ENCODE assay signal across 12 cellular contexts in genomic region chr19:3668331-3669133, GRCh38. TPM values are rescaled to one million over a fixed set of nuclear protein-coding genes. Genes with fewer than 3 reads are reported as not detected.
A peak's percentile ranks its signal among the peaks of the same experiment; 100 is the strongest.
DNase-seq lines count a peak whose midpoint lies in the region; ATAC-seq and TF ChIP-seq lines count a peak whose summit lies in the region.
"Had no signal": no experiment of that assay in that cellular context is flagged by ENCODE, and none has a peak within 500 bp of the region (broad histone marks: within the 10 kb centered on the region; RNA-seq: fewer than 3 reads in every experiment).

No MANE protein-coding gene starts in this region.

- TF ChIP-seq EP300 in SK-N-SH (IDR thresholded peaks at IDR 0.05; ENCODE audit: borderline replicate concordance in 1 of 2, low read depth in 1 of 2, low read length in 1 of 2) = no peak

- CTCF ChIA-PET in Caco-2 (lab: Charles Lee) (interaction anchor here (0.6 to 1.3 kb wide), 2 partner anchors 94 to 908 kb away, joined by 3 to 4 read pairs; partner anchors contain the start of gene MRPL54), SK-N-SH (lab: Yijun Ruan, JAX) (interaction anchor here (0.5 to 4.1 kb wide), 5 partner anchors 28 to 51 kb away, joined by 3 to 39 read pairs (median 4); partner anchors contain the start of gene PIP5K1C)

- H3K4me1 Mint-ChIP-seq in Caco-2 (ENCODE audit: low read depth, unreplicated experiment) = no peaks in the 10 kb centered on the region
- no peaks in the 10 kb centered on the region for H3K4me1 Mint-ChIP-seq in activated T-helper 1 cell treated with anti-CD3 and anti-CD28 coated beads, Interleukin-12 subunit alpha, Interleukin-12 subunit beta, Interleukin-2, Interleukin-4 antibody, amounts not matched to agents 30 ng/mL and 10 ng/mL and 1 ng/mL, durations not matched to agents 14 hours and 24 hours and 36 hours (ENCODE audit: low read depth)

- no peak overlapping the region for H3K9ac ChIP-seq in SK-N-SH

- ATAC-seq in psoas muscle = no peak
- ATAC-seq in HG03457 (IDR thresholded peaks at IDR 0.05; ENCODE audit: unreplicated experiment) = no peak
- no peak for ATAC-seq in HG03159 (IDR thresholded peaks at IDR 0.05; ENCODE audit: unreplicated experiment)
- ATAC-seq: activated naive CD4-positive, alpha-beta T cell treated with anti-CD3 and anti-CD28 coated beads, Interleukin-2, amount 50 U/mL, for 72 hours had no signal

- H4K20me1 ChIP-seq in SK-N-SH (ENCODE audit: insufficient read depth) = peaks cover 14% of the 10 kb centered on the region

- intact Hi-C loops in Caco-2 (cut with micrococcal nuclease; ENCODE audit: unreplicated experiment) (loop anchor here (5.0 kb wide), 2 partner anchors 39 to 54 kb away; partner anchors contain the start of gene TJP3), left ventricle myocardium inferior (cut with micrococcal nuclease) (loop anchor here (5.0 kb wide), 1 partner anchor 34 kb away; the partner anchor contains the start of gene PIP5K1C), psoas muscle (cut with DNase I) (no loop called here)
- intact Hi-C loops in activated T-helper 1 cell treated with anti-CD3 and anti-CD28 coated beads, Interleukin-12 subunit alpha, Interleukin-12 subunit beta, Interleukin-2, Interleukin-4 antibody, amounts not matched to agents 30 ng/mL and 10 ng/mL and 1 ng/mL, durations not matched to agents 14 hours and 24 hours and 36 hours (cut with micrococcal nuclease) = no loop called here

- H3K4me3 ChIP-seq in Caco-2 (ENCODE audit: low read depth, low read length) (no peak overlapping the region), WERI-Rb-1 (ENCODE audit: low read depth, low read length) (no peak overlapping the region), left ventricle myocardium inferior (peak overlapping the region; percentile 61), psoas muscle (no peak overlapping the region), SK-N-SH (ENCODE audit: low read depth in 2 of 2, low read length in 1 of 2) (no peak overlapping the region)

- no peak overlapping the region for H3K4me3 Mint-ChIP-seq in Caco-2 (ENCODE audit: unreplicated experiment)
- no peak overlapping the region for H3K4me3 Mint-ChIP-seq in activated T-helper 1 cell treated with anti-CD3 and anti-CD28 coated beads, Interleukin-12 subunit alpha, Interleukin-12 subunit beta, Interleukin-2, Interleukin-4 antibody, amounts not matched to agents 30 ng/mL and 10 ng/mL and 1 ng/mL, durations not matched to agents 14 hours and 24 hours and 36 hours
- H3K4me3 Mint-ChIP-seq: B cell had no signal

- H3K36me3 ChIP-seq in Caco-2 (ENCODE audit: control insufficient read depth, insufficient read depth, low read length) = no peaks in the 10 kb centered on the region
- peaks cover 36% of the 10 kb centered on the region for H3K36me3 ChIP-seq in WERI-Rb-1
- peaks cover 28% of the 10 kb centered on the region for H3K36me3 ChIP-seq in left ventricle myocardium inferior
- H3K36me3 ChIP-seq in psoas muscle (ENCODE audit: insufficient read depth in 1 of 2, low read depth in 1 of 2) = peaks cover 0 to 17% of the 10 kb centered on the region in 2 donors
- peaks cover 0 to 6% of the 10 kb centered on the region in 2 experiments for H3K36me3 ChIP-seq in SK-N-SH (replicated peaks in 1 of 2; ENCODE audit: control insufficient read depth in 1 of 2, insufficient read depth in 2 of 2, low read length in 1 of 2)

- peak overlapping the region; percentile 86 for H3K27ac ChIP-seq in WERI-Rb-1
- peak overlapping the region; percentile 99 for H3K27ac ChIP-seq in left ventricle myocardium inferior (replicated peaks)
- peak overlapping the region; percentile 80 for H3K27ac ChIP-seq in psoas muscle
- no peak overlapping the region for H3K27ac ChIP-seq in SK-N-SH (ENCODE audit: low read depth in 2 of 2, low read length in 1 of 2)

- 77 to 81% (median 80%) methylated on average over 33 to 34 of the region's 34 CpGs for WGBS in psoas muscle, 3 donors
- WGBS in SK-N-SH (ENCODE audit: low lambda C conversion rate) = 92% methylated on average over 31 of the region's 34 CpGs

- POLR2A ChIA-PET in Caco-2 (lab: Charles Lee) = no interaction called here
- POLR2A ChIA-PET in SK-N-SH (lab: Yijun Ruan, JAX) = no interaction called here

- H3K27me3 Mint-ChIP-seq in Caco-2 (ENCODE audit: insufficient read depth, unreplicated experiment) = no peaks in the 10 kb centered on the region
- no peaks in the 10 kb centered on the region for H3K27me3 Mint-ChIP-seq in activated T-helper 1 cell treated with anti-CD3 and anti-CD28 coated beads, Interleukin-12 subunit alpha, Interleukin-12 subunit beta, Interleukin-2, Interleukin-4 antibody, amounts not matched to agents 30 ng/mL and 10 ng/mL and 1 ng/mL, durations not matched to agents 14 hours and 24 hours and 36 hours (ENCODE audit: insufficient read depth)
- H3K27me3 Mint-ChIP-seq: B cell had no signal

- no peaks in the 10 kb centered on the region for H3K27me3 ChIP-seq in Caco-2 (replicated peaks; ENCODE audit: control insufficient read depth, insufficient read depth, low read length)
- H3K27me3 ChIP-seq in WERI-Rb-1 (ENCODE audit: insufficient read depth, low read depth, severe bottlenecking) = no peaks in the 10 kb centered on the region
- H3K27me3 ChIP-seq in left ventricle myocardium inferior (ENCODE audit: low read depth) = no peaks in the 10 kb centered on the region
- H3K27me3 ChIP-seq in psoas muscle (ENCODE audit: insufficient read depth in 3 of 3, low read length in 2 of 3) = no peaks in the 10 kb centered on the region
- H3K27me3 ChIP-seq in SK-N-SH (ENCODE audit: insufficient read depth) = no peaks in the 10 kb centered on the region

- H3K36me3 Mint-ChIP-seq in Caco-2 (ENCODE audit: insufficient read depth, unreplicated experiment) = peaks cover 22% of the 10 kb centered on the region
- peaks cover 3% of the 10 kb centered on the region for H3K36me3 Mint-ChIP-seq in activated T-helper 1 cell treated with anti-CD3 and anti-CD28 coated beads, Interleukin-12 subunit alpha, Interleukin-12 subunit beta, Interleukin-2, Interleukin-4 antibody, amounts not matched to agents 30 ng/mL and 10 ng/mL and 1 ng/mL, durations not matched to agents 14 hours and 24 hours and 36 hours (ENCODE audit: low read depth)
- H3K36me3 Mint-ChIP-seq: activated naive CD4-positive, alpha-beta T cell treated with anti-CD3 and anti-CD28 coated beads, Interleukin-2, amount 50 U/mL, for 72 hours had no signal

- no peaks in the 10 kb centered on the region for H3F3A ChIP-seq in SK-N-SH (replicated peaks; ENCODE audit: insufficient read depth)

- H3K9me3 Mint-ChIP-seq in Caco-2 (ENCODE audit: unreplicated experiment) = no peaks in the 10 kb centered on the region
- no peaks in the 10 kb centered on the region for H3K9me3 Mint-ChIP-seq in activated T-helper 1 cell treated with anti-CD3 and anti-CD28 coated beads, Interleukin-12 subunit alpha, Interleukin-12 subunit beta, Interleukin-2, Interleukin-4 antibody, amounts not matched to agents 30 ng/mL and 10 ng/mL and 1 ng/mL, durations not matched to agents 14 hours and 24 hours and 36 hours
- H3K9me3 Mint-ChIP-seq: activated naive CD4-positive, alpha-beta T cell treated with anti-CD3 and anti-CD28 coated beads, Interleukin-2, amount 50 U/mL, for 72 hours had no signal

- H2AFZ ChIP-seq in SK-N-SH (ENCODE audit: low read depth) = no peak overlapping the region

- TF ChIP-seq CTCF in Caco-2 (IDR thresholded peaks at IDR 0.05; ENCODE audit: insufficient read depth in 1 of 2, low read depth in 1 of 2, low read length in 1 of 2, severe bottlenecking in 1 of 2, unreplicated experiment in 1 of 2) (no peak), WERI-Rb-1 (IDR thresholded peaks at IDR 0.05; ENCODE audit: low read depth, low read length) (no peak), left ventricle myocardium inferior (IDR thresholded peaks at IDR 0.05; ENCODE audit: borderline replicate concordance) (no peak), psoas muscle (IDR thresholded peaks at IDR 0.05) (no peak), SK-N-SH (IDR thresholded peaks at IDR 0.05) (no peak)

- H3K4me2 ChIP-seq in SK-N-SH = no peak overlapping the region

- H3K4me1 ChIP-seq in Caco-2 = peaks cover 11% of the 10 kb centered on the region
- peaks cover 82% of the 10 kb centered on the region for H3K4me1 ChIP-seq in left ventricle myocardium inferior
- peaks cover 36% of the 10 kb centered on the region for H3K4me1 ChIP-seq in psoas muscle
- peaks cover 0 to 2% of the 10 kb centered on the region in 2 experiments; a peak in 1 of 4 replicates for H3K4me1 ChIP-seq in SK-N-SH (ENCODE audit: control insufficient read depth in 1 of 2, insufficient read depth in 2 of 2, low read depth in 1 of 2, low read length in 1 of 2)

- no TSS peak for BruUV-seq in Caco-2 (replicated peaks; lab: Mats Ljungman, UMichigan)

- H3K9me3 ChIP-seq in Caco-2 (no peaks in the 10 kb centered on the region), WERI-Rb-1 (ENCODE audit: severe bottlenecking) (no peaks in the 10 kb centered on the region), left ventricle myocardium inferior (replicated peaks) (no peaks in the 10 kb centered on the region), psoas muscle (no peaks in the 10 kb centered on the region), SK-N-SH (no peaks in the 10 kb centered on the region)

- DNase-seq in Caco-2 (no peak), WERI-Rb-1 (peak; percentile 45), left ventricle myocardium inferior (no peak), psoas muscle (no peak), SK-N-SH (no peak)
- no peak for DNase-seq in activated T-helper 1 cell treated with anti-CD3 and anti-CD28 coated beads, Interleukin-12 subunit alpha, Interleukin-12 subunit beta, Interleukin-2, Interleukin-4 antibody, amounts not matched to agents 30 ng/mL and 10 ng/mL and 1 ng/mL, durations not matched to agents 14 hours and 24 hours and 36 hours (ENCODE audit: low spot score)
- DNase-seq: activated CD4-positive, alpha-beta T cell treated with anti-CD3 and anti-CD28 coated beads, Interleukin-2, amount 50 U/mL, for 4 hours; NCI-H1092 treated with DMSO at 0.1 percent for 48 hours had no signal

- H3K27ac Mint-ChIP-seq in Caco-2 (ENCODE audit: unreplicated experiment) = peak overlapping the region; percentile 50
- no peak overlapping the region for H3K27ac Mint-ChIP-seq in activated T-helper 1 cell treated with anti-CD3 and anti-CD28 coated beads, Interleukin-12 subunit alpha, Interleukin-12 subunit beta, Interleukin-2, Interleukin-4 antibody, amounts not matched to agents 30 ng/mL and 10 ng/mL and 1 ng/mL, durations not matched to agents 14 hours and 24 hours and 36 hours
- H3K27ac Mint-ChIP-seq: activated naive CD4-positive, alpha-beta T cell treated with anti-CD3 and anti-CD28 coated beads, Interleukin-2, amount 50 U/mL, for 72 hours; B cell had no signal

- no peaks in the 10 kb centered on the region for H3K79me2 ChIP-seq in SK-N-SH (ENCODE audit: insufficient read depth)

- TF ChIP-seq RAD21 in SK-N-SH (IDR thresholded peaks at IDR 0.05; ENCODE audit: low read length) = no peak

- H3K9me2 ChIP-seq in SK-N-SH = no peaks in the 10 kb centered on the region

RNA-seq across cellular contexts. Expression of gene PIP5K1C, which starts 31.7 kb away (rescaled TPM):
- total RNA-seq in Caco-2 (2022) (24.5 and 27.0 TPM in 2 replicates), left ventricle myocardium inferior (31.6 TPM), psoas muscle (10 to 100 TPM; 13.5 to 22.4 (median 17.9) TPM)
- polyA plus RNA-seq in psoas muscle (10 to 100 TPM in 1 of 3 donors, 1 to 10 TPM in 2; 8.7 to 20.7 (median 9.9) TPM), SK-N-SH (2012; rRNA removed) (6.9 and 12.3 TPM in 2 replicates)
- total RNA-seq in activated T-helper 1 cell treated with anti-CD3 and anti-CD28 coated beads, Interleukin-12 subunit alpha, Interleukin-12 subunit beta, Interleukin-2, Interleukin-4 antibody, amounts not matched to agents 30 ng/mL and 10 ng/mL and 1 ng/mL, durations not matched to agents 14 hours and 24 hours and 36 hours = 24.5 and 28.0 TPM in 2 replicates
- 4.4 and 6.9 TPM in 2 replicates for polyA plus RNA-seq in SK-N-SH (2012; cell fraction: cytosol; rRNA removed)
- 12.2 and 15.0 TPM in 2 replicates for polyA plus RNA-seq in SK-N-SH (2012; cell fraction: nucleus; rRNA removed)

RNA-seq across cellular contexts. Expression of gene TJP3, which starts 39.7 kb away (rescaled TPM):
- total RNA-seq in Caco-2 (2022) = 79.3 and 83.6 TPM in 2 replicates
- total RNA-seq in left ventricle myocardium inferior = not detected
- 1 to 10 TPM in 1 of 4 donors, under 1 TPM in 2, not detected in 1; 0.49 to 2.7 (median 0.99) TPM for total RNA-seq in psoas muscle
- polyA plus RNA-seq in psoas muscle = under 1 TPM; 0.21 to 0.46 (median 0.32) TPM
- total RNA-seq in activated T-helper 1 cell treated with anti-CD3 and anti-CD28 coated beads, Interleukin-12 subunit alpha, Interleukin-12 subunit beta, Interleukin-2, Interleukin-4 antibody, amounts not matched to agents 30 ng/mL and 10 ng/mL and 1 ng/mL, durations not matched to agents 14 hours and 24 hours and 36 hours = 0.08 TPM in 1 of 2 replicates, not detected in the other
- polyA plus RNA-seq in SK-N-SH (2012; rRNA removed) = 0.24 and 0.36 TPM in 2 replicates
- 0.18 and 0.28 TPM in 2 replicates for polyA plus RNA-seq in SK-N-SH (2012; cell fraction: cytosol; rRNA removed)
- polyA plus RNA-seq in SK-N-SH (2012; cell fraction: nucleus; rRNA removed) = 0.49 and 1.0 TPM in 2 replicates

RNA-seq across cellular contexts. Expression of gene CACTIN, which starts 41.9 kb away (rescaled TPM):
- total RNA-seq in Caco-2 (2022) (32.2 and 33.9 TPM in 2 replicates), left ventricle myocardium inferior (14.5 TPM), psoas muscle (10 to 100 TPM; 15.2 to 21.4 (median 18.2) TPM)
- polyA plus RNA-seq in psoas muscle (10 to 100 TPM; 11.8 to 20.5 (median 15.8) TPM), SK-N-SH (2012; rRNA removed) (27.8 and 36.4 TPM in 2 replicates)
- 37.2 and 40.8 TPM in 2 replicates for total RNA-seq in activated T-helper 1 cell treated with anti-CD3 and anti-CD28 coated beads, Interleukin-12 subunit alpha, Interleukin-12 subunit beta, Interleukin-2, Interleukin-4 antibody, amounts not matched to agents 30 ng/mL and 10 ng/mL and 1 ng/mL, durations not matched to agents 14 hours and 24 hours and 36 hours
- polyA plus RNA-seq in SK-N-SH (2012; cell fraction: cytosol; rRNA removed) = 11.9 and 22.7 TPM in 2 replicates
- 66.5 and 82.5 TPM in 2 replicates for polyA plus RNA-seq in SK-N-SH (2012; cell fraction: nucleus; rRNA removed)

Comparison
In these comparisons a context has a peak if more than half of its experiments do, and no peak if none do; other contexts are left out.
1. H3K27ac ChIP-seq: peak in WERI-Rb-1 (single experiment), left ventricle myocardium inferior (single experiment) and psoas muscle (single experiment); none in SK-N-SH (0 of 2).
2. RNA of gene TJP3, which starts 39.7 kb away (total RNA-seq): 79.3 to 83.6 TPM in Caco-2; 0.49 to 2.7 TPM in psoas muscle, not detected in left ventricle myocardium inferior (single experiment) and 0.08 TPM in activated T-helper 1 cell treated with anti-CD3 and anti-CD28 coated beads, Interleukin-12 subunit alpha, Interleukin-12 subunit beta, Interleukin-2, Interleukin-4 antibody, amounts not matched to agents 30 ng/mL and 10 ng/mL and 1 ng/mL, durations not matched to agents 14 hours and 24 hours and 36 hours; every median in the first group is over 10 times any median in the second.
3. intact Hi-C loops: an anchor here in Caco-2 (5.0 kb wide) and left ventricle myocardium inferior (5.0 kb wide); none called in psoas muscle and activated T-helper 1 cell treated with anti-CD3 and anti-CD28 coated beads, Interleukin-12 subunit alpha, Interleukin-12 subunit beta, Interleukin-2, Interleukin-4 antibody, amounts not matched to agents 30 ng/mL and 10 ng/mL and 1 ng/mL, durations not matched to agents 14 hours and 24 hours and 36 hours.